22 cellular contexts compared by ENCODE assay signal in the genomic region with DNA sequence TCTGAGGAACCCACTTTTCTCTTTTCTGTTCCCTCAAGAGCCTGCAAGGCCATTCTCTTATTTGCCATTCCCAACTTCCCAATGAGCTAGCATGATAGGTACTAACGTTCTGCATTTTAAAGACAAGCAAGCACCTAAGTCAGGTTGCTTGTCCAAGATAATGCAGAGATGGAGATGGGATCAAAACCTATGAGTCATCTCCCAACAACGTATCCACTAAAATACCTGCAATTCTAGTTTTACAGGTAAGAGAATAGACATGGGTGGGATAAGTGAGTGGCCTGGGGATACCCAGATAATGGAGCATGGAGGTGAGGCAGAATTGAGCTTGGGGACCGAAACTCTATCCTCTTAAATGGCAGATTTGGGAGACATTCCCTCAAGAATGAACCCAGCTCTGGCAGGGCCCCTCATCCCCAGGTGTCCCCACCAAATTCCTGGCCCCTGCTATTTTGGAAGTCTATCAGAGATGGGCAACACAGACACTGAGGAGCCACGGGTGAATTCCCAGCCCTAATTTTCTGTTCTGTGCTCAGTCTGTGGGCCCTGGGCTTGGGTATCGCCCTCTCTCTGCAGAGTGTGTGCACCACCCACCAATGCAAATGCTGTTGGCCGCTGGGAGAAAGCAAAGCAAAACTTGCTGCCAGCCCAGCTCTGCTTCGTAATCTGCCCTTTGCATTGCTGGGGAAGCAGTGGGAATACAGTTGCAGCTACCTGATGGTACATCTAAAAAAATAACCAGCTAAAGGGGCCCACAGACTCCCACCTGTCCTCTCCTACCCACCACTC.
"Had no signal": no experiment of that assay in that cellular context is flagged by ENCODE, and none has a peak within 500 bp of the region (broad histone marks: within the 10 kb centered on the region; RNA-seq: fewer than 3 reads in every experiment).

No MANE protein-coding gene starts in this region.

- H3K4me1 ChIP-seq: prostate gland, right atrium auricular region had no signal

- H3K36me3 ChIP-seq: ascending aorta, gastrocnemius medialis, heart left ventricle, prostate gland, right atrium auricular region, transverse colon had no signal

- H3K4me3 Mint-ChIP-seq: activated naive CD4-positive, alpha-beta T cell treated with anti-CD3 and anti-CD28 coated beads, Interleukin-2, amount 10 ng/mL, durations not matched to agents 7 days and 5 days; activated T-cell treated with anti-CD3 and anti-CD28 coated beads, Interleukin-2, amount 50 U/mL, for 4 hours; memory B cell; naive thymus-derived CD8-positive, alpha-beta T cell; stimulated activated naive CD8-positive, alpha-beta T cell treated with anti-CD3 and anti-CD28 coated beads, Interleukin-15, Interleukin-2, amounts not matched to agents 100 ng/mL and 50 ng/mL, for 24 hours; T-cell had no signal

- H3K36me3 Mint-ChIP-seq: activated naive CD4-positive, alpha-beta T cell treated with anti-CD3 and anti-CD28 coated beads, Interleukin-2, amount 10 ng/mL, durations not matched to agents 7 days and 5 days; memory B cell; T-cell had no signal

- H3K9me3 ChIP-seq: ascending aorta, gastrocnemius medialis, prostate gland, transverse colon had no signal

- H3K27ac ChIP-seq: epithelial cell of prostate, gastrocnemius medialis, prostate gland, right atrium auricular region had no signal

- H3K9me3 Mint-ChIP-seq: activated naive CD4-positive, alpha-beta T cell treated with anti-CD3 and anti-CD28 coated beads, Interleukin-2, amount 10 ng/mL, durations not matched to agents 7 days and 5 days; memory B cell had no signal

- H3K27me3 Mint-ChIP-seq: activated naive CD4-positive, alpha-beta T cell treated with anti-CD3 and anti-CD28 coated beads, Interleukin-2, amount 10 ng/mL, durations not matched to agents 7 days and 5 days; memory B cell had no signal

- H3K27ac Mint-ChIP-seq: activated naive CD4-positive, alpha-beta T cell treated with anti-CD3 and anti-CD28 coated beads, Interleukin-2, amount 10 ng/mL, durations not matched to agents 7 days and 5 days; memory B cell; naive thymus-derived CD8-positive, alpha-beta T cell; stimulated activated naive CD8-positive, alpha-beta T cell treated with anti-CD3 and anti-CD28 coated beads, Interleukin-15, Interleukin-2, amounts not matched to agents 100 ng/mL and 50 ng/mL, for 24 hours; T-cell had no signal

- H3K4me3 ChIP-seq: ascending aorta, gastrocnemius medialis, heart left ventricle, prostate gland, right atrium auricular region, transverse colon had no signal

- H3K27me3 ChIP-seq: ascending aorta, gastrocnemius medialis, right atrium auricular region, transverse colon had no signal

- H3K4me1 Mint-ChIP-seq: activated naive CD4-positive, alpha-beta T cell treated with anti-CD3 and anti-CD28 coated beads, Interleukin-2, amount 10 ng/mL, durations not matched to agents 7 days and 5 days; T-cell had no signal

- DNase-seq: activated CD4-positive, alpha-beta T cell treated with anti-CD3 and anti-CD28 coated beads for 48 hours; activated CD4-positive, CD25-positive, alpha-beta regulatory T cell; activated CD8-positive, alpha-beta memory T cell treated with anti-CD3 and anti-CD28 coated beads, Interleukin-2, amount 50 U/mL, for 4 hours; activated naive CD4-positive, alpha-beta T cell treated with anti-CD3 and anti-CD28 coated beads, Interleukin-2, amount 10 ng/mL, durations not matched to agents 7 days and 5 days; activated T-cell treated with anti-CD3 and anti-CD28 coated beads, Interleukin-2, amount 50 U/mL, for 4 hours; cerebellar nuclear complex; cortex of kidney; effector memory CD4-positive, alpha-beta T cell; gastrocnemius medialis; heart left ventricle; kidney glomerular epithelial cell; left ventricle myocardium superior; naive thymus-derived CD8-positive, alpha-beta T cell; stimulated activated CD4-positive, alpha-beta T cell treated with anti-CD3 and anti-CD28 coated beads, Interleukin-2, amount 100 ng/mL, for 24 hours; T-cell; transverse colon had no signal

- ATAC-seq: activated T-cell treated with anti-CD3 and anti-CD28 coated beads, Interleukin-2, amount 50 U/mL, for 4 hours; gastrocnemius medialis; heart left ventricle; left ventricle myocardium superior; naive thymus-derived CD8-positive, alpha-beta T cell; T-cell had no signal
